22 cellular contexts compared by ENCODE assay signal in genomic region chr2:211468881-211469280, GRCh38.
"Had no signal": no experiment of that assay in that cellular context is flagged by ENCODE, and none has a peak within 500 bp of the region (broad histone marks: within the 10 kb centered on the region; RNA-seq: fewer than 3 reads in every experiment).

No MANE protein-coding gene starts in this region.

- H3K9me3 ChIP-seq: esophagus squamous epithelium, right atrium auricular region, tibial nerve, vagina had no signal

- H3K27ac Mint-ChIP-seq: activated CD4-positive, alpha-beta memory T cell treated with anti-CD3 and anti-CD28 coated beads, Interleukin-2, amount 10 ng/mL, durations not matched to agents 7 days and 5 days; activated CD4-positive, alpha-beta T cell treated with anti-CD3 and anti-CD28 coated beads for 36 hours; activated naive CD8-positive, alpha-beta T cell treated with anti-CD3 and anti-CD28 coated beads for 36 hours; activated T-cell treated with anti-CD3 and anti-CD28 coated beads, Interleukin-2, amount 50 U/mL, for 72 hours; stimulated activated effector memory CD8-positive, alpha-beta T cell treated with anti-CD3 and anti-CD28 coated beads, Interleukin-12 subunit alpha, Interleukin-12 subunit beta, amount 100 ng/mL, for 72 hours had no signal

- ATAC-seq: activated CD4-positive, alpha-beta T cell treated with anti-CD3 and anti-CD28 coated beads for 36 hours; activated T-cell treated with anti-CD3 and anti-CD28 coated beads, Interleukin-2, amount 50 U/mL, for 72 hours; left ventricle myocardium superior; stimulated activated effector memory CD8-positive, alpha-beta T cell treated with anti-CD3 and anti-CD28 coated beads, Interleukin-12 subunit alpha, Interleukin-12 subunit beta, amount 100 ng/mL, for 72 hours had no signal

- H3K36me3 ChIP-seq: breast epithelium, esophagus squamous epithelium, right atrium auricular region, tibial nerve, vagina had no signal

- H3K79me2 ChIP-seq: parathyroid adenoma had no signal

- H3K27ac ChIP-seq: breast epithelium, dorsolateral prefrontal cortex, esophagus squamous epithelium, parathyroid adenoma, right atrium auricular region, tibial nerve, vagina, VCaP had no signal

- H3K4me1 ChIP-seq: breast epithelium, esophagus squamous epithelium, right atrium auricular region, tibial nerve, vagina had no signal

- H3K27me3 ChIP-seq: breast epithelium, esophagus squamous epithelium, right atrium auricular region, tibial nerve, vagina had no signal

- H3K4me1 Mint-ChIP-seq: activated CD4-positive, alpha-beta memory T cell treated with anti-CD3 and anti-CD28 coated beads, Interleukin-2, amount 10 ng/mL, durations not matched to agents 7 days and 5 days; activated CD4-positive, alpha-beta T cell treated with anti-CD3 and anti-CD28 coated beads for 36 hours; activated naive CD8-positive, alpha-beta T cell treated with anti-CD3 and anti-CD28 coated beads for 36 hours; stimulated activated effector memory CD8-positive, alpha-beta T cell treated with anti-CD3 and anti-CD28 coated beads, Interleukin-12 subunit alpha, Interleukin-12 subunit beta, amount 100 ng/mL, for 72 hours had no signal

- DNase-seq: activated CD4-positive, alpha-beta memory T cell treated with anti-CD3 and anti-CD28 coated beads, Interleukin-2, amount 10 ng/mL, durations not matched to agents 7 days and 5 days; activated CD4-positive, alpha-beta T cell treated with anti-CD3 and anti-CD28 coated beads for 36 hours; activated CD8-positive, alpha-beta memory T cell treated with anti-CD3 and anti-CD28 coated beads, Interleukin-2, amount 50 U/mL, for 4 hours; activated gamma-delta T cell treated with Interleukin-2 at 50 U/mL for 16 hours; activated naive CD8-positive, alpha-beta T cell treated with anti-CD3 and anti-CD28 coated beads for 36 hours; activated T-cell treated with anti-CD3 and anti-CD28 coated beads, Interleukin-2, amount 50 U/mL, for 72 hours; anterior cingulate cortex; dorsolateral prefrontal cortex; esophagus squamous epithelium; foreskin fibroblast; kidney; left ventricle myocardium superior; mesenchymal stem cell; small intestine had no signal

- H3K4me3 ChIP-seq: breast epithelium, dorsolateral prefrontal cortex, esophagus squamous epithelium, right atrium auricular region, tibial nerve, vagina had no signal

- H2AFZ ChIP-seq: parathyroid adenoma had no signal

- H3K36me3 Mint-ChIP-seq: activated naive CD8-positive, alpha-beta T cell treated with anti-CD3 and anti-CD28 coated beads for 36 hours; stimulated activated effector memory CD8-positive, alpha-beta T cell treated with anti-CD3 and anti-CD28 coated beads, Interleukin-12 subunit alpha, Interleukin-12 subunit beta, amount 100 ng/mL, for 72 hours had no signal

- H3K4me3 Mint-ChIP-seq: activated CD4-positive, alpha-beta memory T cell treated with anti-CD3 and anti-CD28 coated beads, Interleukin-2, amount 10 ng/mL, durations not matched to agents 7 days and 5 days; activated CD4-positive, alpha-beta T cell treated with anti-CD3 and anti-CD28 coated beads for 36 hours; activated naive CD8-positive, alpha-beta T cell treated with anti-CD3 and anti-CD28 coated beads for 36 hours; activated T-cell treated with anti-CD3 and anti-CD28 coated beads, Interleukin-2, amount 50 U/mL, for 72 hours; neural crest cell; stimulated activated effector memory CD8-positive, alpha-beta T cell treated with anti-CD3 and anti-CD28 coated beads, Interleukin-12 subunit alpha, Interleukin-12 subunit beta, amount 100 ng/mL, for 72 hours had no signal

- H3K27me3 Mint-ChIP-seq: activated CD4-positive, alpha-beta memory T cell treated with anti-CD3 and anti-CD28 coated beads, Interleukin-2, amount 10 ng/mL, durations not matched to agents 7 days and 5 days; activated CD4-positive, alpha-beta T cell treated with anti-CD3 and anti-CD28 coated beads for 36 hours; activated naive CD8-positive, alpha-beta T cell treated with anti-CD3 and anti-CD28 coated beads for 36 hours had no signal
